Comparison of ENCODE assay signal across 14 cellular contexts in genomic region chr1:162873671-162874666, GRCh38. TPM values are rescaled to one million over a fixed set of nuclear protein-coding genes. Genes with fewer than 3 reads are reported as not detected.
A peak's percentile ranks its signal among the peaks of the same experiment; 100 is the strongest.
DNase-seq lines count a peak whose midpoint lies in the region; ATAC-seq, FAIRE-seq and TF ChIP-seq lines count a peak whose summit lies in the region.
"Had no signal": no experiment of that assay in that cellular context is flagged by ENCODE, and none has a peak within 500 bp of the region (broad histone marks: within the 10 kb centered on the region; RNA-seq: fewer than 3 reads in every experiment).

No MANE protein-coding gene starts in this region.

- peak; percentile 43 for DNase-seq in AG04450 (ENCODE audit: low read depth, low spot score)
- peak; percentile 85 for DNase-seq in IMR-90
- DNase-seq in adipocyte (ENCODE audit: low read depth), result peak; percentile 74
- DNase-seq in kidney tubule cell (ENCODE audit: low spot score), result peak; percentile 22
- no peak for DNase-seq in activated CD4-positive, alpha-beta memory T cell treated with anti-CD3 and anti-CD28 coated beads for 36 hours
- DNase-seq in stimulated activated CD4-positive, alpha-beta T cell treated with anti-CD3 and anti-CD28 coated beads, Interleukin-4, amount 100 ng/mL, for 4 hours, result no peak
- no peak for DNase-seq in GM12891 (ENCODE audit: insufficient read length, low spot score)
- DNase-seq in HTR-8/SVneo (ENCODE audit: insufficient read length, low spot score), result no peak
- DNase-seq: activated CD4-positive, alpha-beta T cell treated with anti-CD3 and anti-CD28 coated beads, Interleukin-2, amount 10 ng/mL, durations not matched to agents 24 days and 14 days; stimulated activated naive CD4-positive, alpha-beta T cell treated with Interleukin-2 at 50 U/mL for 16 hours had no signal

- ATAC-seq in IMR-90 (ENCODE audit: low read depth), result peak; percentile 73

- H3K27ac ChIP-seq in AG04450 (ENCODE audit: low read depth, low read length) (peak overlapping the region; percentile 76), IMR-90 (ENCODE audit: insufficient read depth, low read length) (peak overlapping the region; percentile 13; the same call in 1 of the 2 replicates)
- H3K27ac ChIP-seq: BLaER1, skin epidermis had no signal

- no peak overlapping the region for H3K4me3 ChIP-seq in AG04450 (ENCODE audit: low read depth, low read length)
- H3K4me3 ChIP-seq in IMR-90 (ENCODE audit: insufficient read depth, low read depth, low read length), result no peak overlapping the region
- no peak overlapping the region for H3K4me3 ChIP-seq in adipocyte (ENCODE audit: low read length)
- H3K4me3 ChIP-seq: BLaER1, skin epidermis had no signal

- intact Hi-C loops in IMR-90 (cut with micrococcal nuclease), result no loop called here
- intact Hi-C loops in activated CD4-positive, alpha-beta memory T cell treated with anti-CD3 and anti-CD28 coated beads for 36 hours (cut with micrococcal nuclease), result no loop called here

- TF ChIP-seq POLR2A in IMR-90 (IDR thresholded peaks at IDR 0.05; ENCODE audit: low read depth, low read length) (no peak), GM12891 (IDR thresholded peaks at IDR 0.05; ENCODE audit: low read depth, low read length) (no peak)

- FAIRE-seq in GM12891 (lab: Jason Lieb, UNC) (no peak), HTR-8/SVneo (lab: Jason Lieb, UNC) (no peak)
- FAIRE-seq: GM18507 had no signal

- POLR2A ChIA-PET in AG04450 (lab: Yijun Ruan, JAX) (interaction anchor here (0.7 to 1.6 kb wide), 2 partner anchors 26 to 195 kb away, joined by 3 to 6 read pairs; partner anchors contain the start of gene RGS4), IMR-90 (lab: Charles Lee; ENCODE audit: unreplicated experiment) (no interaction called here)
- POLR2A ChIA-PET in activated CD4-positive, alpha-beta memory T cell treated with anti-CD3 and anti-CD28 coated beads for 36 hours (lab: Charles Lee), result no interaction called here

- in situ Hi-C loops in IMR-90 (cut with MboI; ENCODE audit: low sequenced_read_pairs), result no loop called here

- WGBS in IMR-90 (ENCODE audit: extremely low coverage in 2 of 2, insufficient read length in 1 of 2), 2 experiments, result 77% methylated on average over 2 of the region's 8 CpGs; no CpG with 5 or more reads in 1 of the 2 experiments

- H3K9ac ChIP-seq in IMR-90 (ENCODE audit: low read depth, low read length) (no peak overlapping the region), adipocyte (ENCODE audit: low read length) (no peak overlapping the region)
- H3K9ac ChIP-seq: BLaER1 had no signal

- H4K91ac ChIP-seq in IMR-90 (ENCODE audit: insufficient read depth, low read depth, low read length), result peak overlapping the region; percentile 42

- H3K79me1 ChIP-seq in IMR-90 (ENCODE audit: low read depth in 1 of 2, low read length in 2 of 2), result no peaks in the 10 kb centered on the region

- peaks cover 6% of the 10 kb centered on the region; the same call in 1 of the 2 replicates for H3K9me1 ChIP-seq in IMR-90 (ENCODE audit: insufficient read depth, low read length)

- CTCF ChIA-PET in AG04450 (lab: Charles Lee), result interaction anchor here (0.7 to 3.4 kb wide), 12 partner anchors 11 to 443 kb away, joined by 3 to 28 read pairs (median 5); partner anchors contain the start of gene RGS4
- CTCF ChIA-PET in IMR-90 (lab: Yijun Ruan, JAX), result interaction anchor here (0.7 to 1.5 kb wide), 6 partner anchors 12 to 441 kb away, joined by 3 to 8 read pairs (median 4); partner anchors contain the start of gene RGS4
- CTCF ChIA-PET in activated CD4-positive, alpha-beta memory T cell treated with anti-CD3 and anti-CD28 coated beads for 36 hours (lab: Charles Lee), result no interaction called here

- H4K5ac ChIP-seq in IMR-90 (ENCODE audit: low read depth, low read length), result peak overlapping the region; percentile 57; the same call in 1 of the 2 replicates

- H4K8ac ChIP-seq in IMR-90 (ENCODE audit: low read depth in 2 of 2, low read length in 2 of 2), result peak overlapping the region in 1 of 2 experiments; percentile 59; a peak in 2 of 4 replicates

- no peak overlapping the region for H2AFZ ChIP-seq in IMR-90 (replicated peaks; ENCODE audit: low read length, poor library complexity)

- H3K14ac ChIP-seq in IMR-90 (replicated peaks; ENCODE audit: low read depth, low read length), result peak overlapping the region; percentile 17

- H2AK9ac ChIP-seq in IMR-90 (replicated peaks; ENCODE audit: low read depth, low read length, poor library complexity), result peak overlapping the region; percentile 85

- peak overlapping the region; percentile 43; the same call in 1 of the 2 replicates for H3K23ac ChIP-seq in IMR-90 (ENCODE audit: low read depth, low read length)

- peak overlapping the region; percentile 65; the same call in 1 of the 2 replicates for H2BK20ac ChIP-seq in IMR-90 (ENCODE audit: low read depth, low read length)

- H3K4me1 ChIP-seq in IMR-90 (ENCODE audit: control insufficient read depth, insufficient read depth, low read length) (peaks cover 2% of the 10 kb centered on the region; the same call in 1 of the 2 replicates), adipocyte (ENCODE audit: control insufficient read depth, insufficient read depth, low read length) (peaks cover 4% of the 10 kb centered on the region)
- H3K4me1 ChIP-seq: BLaER1 had no signal

- peak overlapping the region; percentile 57; the same call in 1 of the 2 replicates for H3K18ac ChIP-seq in IMR-90 (ENCODE audit: low read depth, low read length)

- H4K20me1 ChIP-seq in IMR-90 (ENCODE audit: insufficient read depth, low read length), result no peaks in the 10 kb centered on the region
- H4K20me1 ChIP-seq: BLaER1 had no signal

- H3K27me3 ChIP-seq in AG04450 (ENCODE audit: control insufficient read depth, insufficient read depth, low read length) (no peaks in the 10 kb centered on the region), IMR-90 (ENCODE audit: control insufficient read depth, insufficient read depth, low read length) (no peaks in the 10 kb centered on the region), adipocyte (replicated peaks; ENCODE audit: control insufficient read depth, insufficient read depth, low read length) (no peaks in the 10 kb centered on the region)
- H3K27me3 ChIP-seq: BLaER1 had no signal

- dilution Hi-C loops in IMR-90 (cut with HindIII; ENCODE audit: low sequenced_read_pairs, unreplicated experiment), result loop anchor here (25.0 kb wide), 2 partner anchors 188 to 438 kb away; partner anchors contain the start of genes NUF2 and RGS4

- H3K4me2 ChIP-seq in IMR-90 (ENCODE audit: low read depth, low read length), result peak overlapping the region; percentile 67
- H3K4me2 ChIP-seq: BLaER1 had no signal

- H3K4me1 Mint-ChIP-seq in activated CD4-positive, alpha-beta memory T cell treated with anti-CD3 and anti-CD28 coated beads for 36 hours (ENCODE audit: low read depth), result no peaks in the 10 kb centered on the region
- H3K4me1 Mint-ChIP-seq: activated CD4-positive, alpha-beta T cell treated with anti-CD3 and anti-CD28 coated beads, Interleukin-2, amount 10 ng/mL, durations not matched to agents 24 days and 14 days; IgD-negative memory B cell had no signal

- H2AK5ac ChIP-seq in IMR-90 (ENCODE audit: low read depth, low read length), result peak overlapping the region; percentile 31; the same call in 1 of the 2 replicates

- no peak overlapping the region; the same call in 1 of the 2 replicates for H3K56ac ChIP-seq in IMR-90 (ENCODE audit: extremely low read depth, insufficient read depth, low read length)

- no TSS peak for BruUV-seq in IMR-90 (replicated peaks; lab: Mats Ljungman, UMichigan)

- H2BK15ac ChIP-seq in IMR-90 (ENCODE audit: low read depth, low read length), result 0 out of 3 replicates have a peak overlapping the region, but pooled peaks have one; percentile 11

- no peaks in the 10 kb centered on the region for H3K9me3 ChIP-seq in AG04450 (ENCODE audit: control insufficient read depth, insufficient read depth, low read length)
- no peaks in the 10 kb centered on the region for H3K9me3 ChIP-seq in IMR-90 (ENCODE audit: control insufficient read depth, insufficient read depth, low read length)
- H3K9me3 ChIP-seq in adipocyte (ENCODE audit: control insufficient read depth, low read length), result peaks cover 11% of the 10 kb centered on the region

- peaks cover 22% of the 10 kb centered on the region for H3K27me3 Mint-ChIP-seq in activated CD4-positive, alpha-beta memory T cell treated with anti-CD3 and anti-CD28 coated beads for 36 hours

- peak overlapping the region; percentile 71 for H2BK5ac ChIP-seq in IMR-90 (ENCODE audit: low read depth, low read length, poor library complexity, severe bottlenecking)

- TF ChIP-seq CTCF in AG04450 (IDR thresholded peaks at IDR 0.05; ENCODE audit: low read depth, low read length), result peak; percentile 45
- peak; percentile 36 for TF ChIP-seq CTCF in IMR-90 (conservative IDR thresholded peaks at IDR 0.05; ENCODE audit: low read depth, low read length)

- H3K36me3 ChIP-seq in IMR-90 (ENCODE audit: control insufficient read depth, insufficient read depth, low read length) (no peaks in the 10 kb centered on the region), adipocyte (ENCODE audit: control insufficient read depth, insufficient read depth, low read length, severe bottlenecking) (no peaks in the 10 kb centered on the region)
- H3K36me3 ChIP-seq: BLaER1 had no signal

- TF ChIP-seq RAD21 in IMR-90 (IDR thresholded peaks at IDR 0.05; ENCODE audit: low read length), result peak; percentile 41; the same call in 1 of the 2 replicates

- H3K4me3 Mint-ChIP-seq in activated CD4-positive, alpha-beta memory T cell treated with anti-CD3 and anti-CD28 coated beads for 36 hours, result no peak overlapping the region
- H3K4me3 Mint-ChIP-seq: activated CD4-positive, alpha-beta T cell treated with anti-CD3 and anti-CD28 coated beads, Interleukin-2, amount 10 ng/mL, durations not matched to agents 24 days and 14 days; IgD-negative memory B cell had no signal

- H2BK120ac ChIP-seq in IMR-90 (ENCODE audit: low read depth, low read length), result peak overlapping the region; percentile 46

- H3K27ac Mint-ChIP-seq in activated CD4-positive, alpha-beta memory T cell treated with anti-CD3 and anti-CD28 coated beads for 36 hours, result no peak overlapping the region
- H3K27ac Mint-ChIP-seq: activated CD4-positive, alpha-beta T cell treated with anti-CD3 and anti-CD28 coated beads, Interleukin-2, amount 10 ng/mL, durations not matched to agents 24 days and 14 days; IgD-negative memory B cell had no signal

- peaks cover 24% of the 10 kb centered on the region for H3K9me3 Mint-ChIP-seq in activated CD4-positive, alpha-beta memory T cell treated with anti-CD3 and anti-CD28 coated beads for 36 hours
- H3K9me3 Mint-ChIP-seq: activated CD4-positive, alpha-beta T cell treated with anti-CD3 and anti-CD28 coated beads, Interleukin-2, amount 10 ng/mL, durations not matched to agents 24 days and 14 days had no signal

- no peaks in the 10 kb centered on the region for H3K36me3 Mint-ChIP-seq in activated CD4-positive, alpha-beta memory T cell treated with anti-CD3 and anti-CD28 coated beads for 36 hours
- H3K36me3 Mint-ChIP-seq: IgD-negative memory B cell had no signal

- peak overlapping the region; percentile 26; the same call in 1 of the 2 replicates for H3K4ac ChIP-seq in IMR-90 (ENCODE audit: low read depth, low read length)

RNA-seq across cellular contexts. Expression of gene CCDC190, which starts 13.0 kb away (rescaled TPM):
- polyA plus RNA-seq in AG04450 (2011; rRNA removed), result not detected in 2 replicates
- not detected in 2 replicates for polyA minus RNA-seq in AG04450 (2011; rRNA and poly(A)+ RNA removed)
- total RNA-seq in IMR-90 (2012; rRNA removed), result 0.28 and 0.36 TPM in 2 replicates
- polyA plus RNA-seq in IMR-90 (2012; rRNA removed), result 0.10 and 0.37 TPM in 2 replicates
- 0.03 TPM in 1 of 2 replicates, not detected in the other for polyA plus RNA-seq in IMR-90 (2012; cell fraction: cytosol; rRNA removed)
- 0.07 and 0.25 TPM in 2 replicates for polyA plus RNA-seq in IMR-90 (2012; cell fraction: nucleus; rRNA removed; ENCODE audit: low replicate concordance)
- not detected for total RNA-seq in activated CD4-positive, alpha-beta memory T cell treated with anti-CD3 and anti-CD28 coated beads for 36 hours
- not detected for polyA plus RNA-seq in GM12891 (2012; ENCODE audit: low read depth, missing spikeins)
- total RNA-seq: activated CD4-positive, alpha-beta T cell treated with anti-CD3 and anti-CD28 coated beads, Interleukin-2, amount 10 ng/mL, durations not matched to agents 24 days and 14 days had no signal
- polyA plus RNA-seq: IgD-negative memory B cell had no signal

Comparison
In these comparisons a context has a peak if more than half of its experiments do, and no peak if none do; other contexts are left out.
1. DNase-seq: peak in AG04450 (single experiment), IMR-90 (single experiment), adipocyte (single experiment) and kidney tubule cell (single experiment); none in activated CD4-positive, alpha-beta memory T cell treated with anti-CD3 and anti-CD28 coated beads for 36 hours (single experiment), stimulated activated CD4-positive, alpha-beta T cell treated with anti-CD3 and anti-CD28 coated beads, Interleukin-4, amount 100 ng/mL, for 4 hours (0 of 2), GM12891 (single experiment) and HTR-8/SVneo (single experiment).